ENCODE assay signal across 17 cellular contexts in the genomic region with DNA sequence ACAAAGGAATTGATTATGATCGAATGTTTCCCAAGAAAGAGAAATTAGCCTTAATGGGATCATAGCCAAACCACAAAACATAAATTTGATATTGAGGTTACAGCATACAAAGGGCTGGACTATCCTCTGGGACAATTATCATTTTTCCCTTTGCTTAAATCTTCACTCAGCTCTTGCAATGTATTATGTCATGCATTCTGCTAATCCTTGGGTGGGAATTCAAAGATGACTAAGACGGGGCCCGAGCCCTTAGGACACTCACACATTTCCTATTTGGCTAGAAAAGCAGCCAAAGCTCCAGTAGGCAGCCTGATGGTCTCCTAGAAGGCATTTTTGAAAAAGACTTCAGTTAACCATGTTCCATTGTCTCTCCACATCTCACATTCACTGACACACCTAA. TPM values are rescaled to one million over a fixed set of nuclear protein-coding genes. Genes with fewer than 3 reads are reported as not detected.
DNase-seq lines count a peak whose midpoint lies in the region; ATAC-seq and TF ChIP-seq lines count a peak whose summit lies in the region.
"Had no signal": no experiment of that assay in that cellular context is flagged by ENCODE, and none has a peak within 500 bp of the region (broad histone marks: within the 10 kb centered on the region; RNA-seq: fewer than 3 reads in every experiment).

No MANE protein-coding gene starts in this region.

- H3K36me3 ChIP-seq in PC-3 (ENCODE audit: low read depth, low read length) (no peaks in the 10 kb centered on the region), tibial nerve (no peaks in the 10 kb centered on the region)
- H3K36me3 ChIP-seq: gastrocnemius medialis had no signal

- POLR2A ChIA-PET in PC-3 (lab: Charles Lee; ENCODE audit: unreplicated experiment), result no interaction called here

- WGBS in tibial nerve, 2 donors, result 24 to 26% methylated on average over 3 of the region's 3 CpGs

- no peaks in the 10 kb centered on the region for H3K4me1 ChIP-seq in PC-3 (ENCODE audit: insufficient read depth, low read length)
- no peaks in the 10 kb centered on the region for H3K4me1 ChIP-seq in tibial nerve
- H3K4me1 ChIP-seq: gastrocnemius medialis had no signal

- H3K9ac ChIP-seq in PC-3 (ENCODE audit: low read length), result no peak overlapping the region

- H3K4me3 ChIP-seq in PC-3 (ENCODE audit: low read length) (no peak overlapping the region), cardiac fibroblast (replicated peaks in 1 of 2; ENCODE audit: low read depth in 2 of 2, low read length in 2 of 2) (no peak overlapping the region), tibial nerve (no peak overlapping the region)
- H3K4me3 ChIP-seq: gastrocnemius medialis, PC-9 had no signal

- no peaks in the 10 kb centered on the region for H3K79me2 ChIP-seq in PC-3 (ENCODE audit: low read length)

- no peaks in the 10 kb centered on the region for H3K9me2 ChIP-seq in PC-3 (replicated peaks; ENCODE audit: low read length)

- H3K27me3 ChIP-seq in PC-3 (ENCODE audit: low read length) (no peaks in the 10 kb centered on the region), tibial nerve (no peaks in the 10 kb centered on the region)
- H3K27me3 ChIP-seq: gastrocnemius medialis had no signal

- H2AFZ ChIP-seq in PC-3 (ENCODE audit: low read length), result no peak overlapping the region
- H2AFZ ChIP-seq: PC-9 had no signal

- CTCF ChIA-PET in PC-3 (lab: Charles Lee), result no interaction called here

- TF ChIP-seq POLR2A in tibial nerve (IDR thresholded peaks at IDR 0.05), result no peak

- no peak overlapping the region for H3K27ac ChIP-seq in PC-3 (ENCODE audit: low read length)
- H3K27ac ChIP-seq in tibial nerve, result no peak overlapping the region
- H3K27ac ChIP-seq: gastrocnemius medialis, PC-9 had no signal

- no peak overlapping the region for H3K4me2 ChIP-seq in PC-3 (ENCODE audit: low read length)
- H3K4me2 ChIP-seq: PC-9 had no signal

- TF ChIP-seq EP300 in tibial nerve (IDR thresholded peaks at IDR 0.05), result no peak

- intact Hi-C loops in PC-3 (cut with micrococcal nuclease), result no loop called here

- DNase-seq in ELR (ENCODE audit: low read depth) (peak; percentile 77), PC-3 (peak; percentile 12), cardiac fibroblast (ENCODE audit: low read depth in 2 of 2) (peak; percentile 83 to 92), myocyte (ENCODE audit: low read depth) (peak; percentile 65), T-helper 1 cell (no peak), NCI-H1048 (lab: John Stamatoyannopoulos, UW) (no peak), tibial nerve (ENCODE audit: low spot score in 2 of 2) (no peak)
- DNase-seq: activated CD8-positive, alpha-beta T cell treated with anti-CD3 and anti-CD28 coated beads for 36 hours; activated naive CD4-positive, alpha-beta T cell; CD8-positive, alpha-beta memory T cell; gastrocnemius medialis; MM.1S; NCI-H2227 treated with DMSO at 0.1 percent for 48 hours; PC-9; T-helper 9 cell had no signal

- no peaks in the 10 kb centered on the region for H4K20me1 ChIP-seq in PC-3 (ENCODE audit: low read length)

- no peak; the same call in 1 of the 2 replicates for ATAC-seq in PC-3
- ATAC-seq in esophagus mucosa, result no peak
- ATAC-seq: activated CD8-positive, alpha-beta T cell treated with anti-CD3 and anti-CD28 coated beads for 36 hours; gastrocnemius medialis; natural killer cell treated with Interleukin-12 subunit alpha and Interleukin-12 subunit beta and Interleukin-15 and Interleukin-18, amount 100 ng/mL, for 72 hours had no signal

- no peak for TF ChIP-seq CTCF in PC-3 (conservative IDR thresholded peaks at IDR 0.05; ENCODE audit: low read depth, low read length)
- no peak for TF ChIP-seq CTCF in cardiac fibroblast (IDR thresholded peaks at IDR 0.05; ENCODE audit: low read depth, low read length)
- no peak for TF ChIP-seq CTCF in tibial nerve (IDR thresholded peaks at IDR 0.05)

- H3K9me3 ChIP-seq in PC-3 (ENCODE audit: low read length), result no peaks in the 10 kb centered on the region
- H3K9me3 ChIP-seq in tibial nerve, result no peaks in the 10 kb centered on the region
- H3K9me3 ChIP-seq: gastrocnemius medialis had no signal

- BruUV-seq in PC-3 (replicated peaks; lab: Mats Ljungman, UMichigan), result no TSS peak

- no peaks in the 10 kb centered on the region for H3F3A ChIP-seq in PC-3 (ENCODE audit: low read length, unreplicated experiment)

RNA-seq across cellular contexts. Expression of gene NMI, which starts 17.2 kb away (rescaled TPM):
- 9.9 and 19.4 TPM in 2 replicates for total RNA-seq in PC-3 (2014; rRNA removed)
- 5.9 and 6.2 TPM in 2 replicates for total RNA-seq in myocyte
- 6.5 TPM for polyA plus RNA-seq in myocyte (2012)
- 11.6 TPM for total RNA-seq in esophagus mucosa
- 10 to 100 TPM in 2 of 4 donors, 1 to 10 TPM in 2; 6.3 to 13.1 (median 9.7) TPM for total RNA-seq in tibial nerve

RNA-seq across cellular contexts. Expression of gene RBM43, which starts 45.0 kb away (rescaled TPM):
- total RNA-seq in PC-3 (2014; rRNA removed) (2.5 and 2.6 TPM in 2 replicates), myocyte (4.8 and 8.3 TPM in 2 replicates), esophagus mucosa (3.1 TPM), tibial nerve (10 to 100 TPM in 3 of 4 donors, 1 to 10 TPM in 1; 6.9 to 13.6 (median 13.2) TPM)
- 6.2 TPM for polyA plus RNA-seq in myocyte (2012)

RNA-seq across cellular contexts. Expression of gene TNFAIP6, which starts 50.8 kb away (rescaled TPM):
- total RNA-seq in PC-3 (2014; rRNA removed) (not detected in 2 replicates), myocyte (8.8 and 10.6 TPM in 2 replicates), esophagus mucosa (0.20 TPM), tibial nerve (1 to 10 TPM; 4.8 to 6.7 (median 6.5) TPM)
- polyA plus RNA-seq in myocyte (2012), result 14.5 TPM
- total RNA-seq: activated CD8-positive, alpha-beta T cell treated with anti-CD3 and anti-CD28 coated beads for 36 hours; CD8-positive, alpha-beta memory T cell; PC-9 had no signal
- polyA plus RNA-seq: CD8-positive, alpha-beta memory T cell had no signal

Comparison
In these comparisons a context has a peak if more than half of its experiments do, and no peak if none do; other contexts are left out.
1. DNase-seq: peak in ELR (single experiment), PC-3 (single experiment), cardiac fibroblast (2 of 2) and myocyte (single experiment); none in T-helper 1 cell (0 of 5), NCI-H1048 (single experiment) and tibial nerve (0 of 2).